ENCODE assay signal across 20 cellular contexts in genomic region chr15:34206016-34206415, GRCh38. TPM values are rescaled to one million over a fixed set of nuclear protein-coding genes. Genes with fewer than 3 reads are reported as not detected.
DNase-seq lines count a peak whose midpoint lies in the region; ATAC-seq and TF ChIP-seq lines count a peak whose summit lies in the region.
"Had no signal": no experiment of that assay in that cellular context is flagged by ENCODE, and none has a peak within 500 bp of the region (broad histone marks: within the 10 kb centered on the region; RNA-seq: fewer than 3 reads in every experiment).

No MANE protein-coding gene starts in this region.

- H2AFZ ChIP-seq in GM23248: no peak overlapping the region

- H3K27ac Mint-ChIP-seq in activated CD4-positive, alpha-beta T cell treated with anti-CD3 and anti-CD28 coated beads, Interleukin-2, amount 10 ng/mL, durations not matched to agents 24 days and 14 days: peak overlapping the region; percentile 21
- peak overlapping the region; percentile 26 for H3K27ac Mint-ChIP-seq in activated T-helper 17 cell treated with anti-CD3 and anti-CD28 coated beads, Interleukin-2, amount 50 U/mL, for 72 hours
- H3K27ac Mint-ChIP-seq in nephron: peak overlapping the region in 2 of 3 experiments; percentile 34 to 44
- H3K27ac Mint-ChIP-seq: dendritic cell treated with granulocyte-macrophage colony-stimulating factor and Interleukin-4, amounts not matched to agents 40 ng/mL and 50 ng/mL, for 4 days had no signal

- H4K20me1 ChIP-seq in GM23248 (ENCODE audit: insufficient read depth): peaks cover 3% of the 10 kb centered on the region; the same call in 1 of the 2 replicates

- no peak overlapping the region for H3K4me3 Mint-ChIP-seq in activated CD4-positive, alpha-beta T cell treated with anti-CD3 and anti-CD28 coated beads, Interleukin-2, amount 10 ng/mL, durations not matched to agents 24 days and 14 days
- H3K4me3 Mint-ChIP-seq in activated T-helper 17 cell treated with anti-CD3 and anti-CD28 coated beads, Interleukin-2, amount 50 U/mL, for 72 hours: peak overlapping the region; percentile 28
- peak overlapping the region; percentile 26 to 68 (median 55) for H3K4me3 Mint-ChIP-seq in nephron
- H3K4me3 Mint-ChIP-seq: CD4-positive, alpha-beta memory T cell; dendritic cell treated with granulocyte-macrophage colony-stimulating factor and Interleukin-4, amounts not matched to agents 40 ng/mL and 50 ng/mL, for 4 days; naive thymus-derived CD4-positive, alpha-beta T cell had no signal

- peaks cover 84% of the 10 kb centered on the region for H3K79me2 ChIP-seq in GM23248 (ENCODE audit: insufficient read depth)

- 96 to 98% methylated on average over 4 of the region's 4 CpGs for WGBS in GM23248 (ENCODE audit: low coverage in 1 of 2, low lambda C conversion rate in 2 of 2, missing lambda C conversion rate in 2 of 2), 2 experiments
- WGBS in transverse colon (ENCODE audit: low coverage in 1 of 2), 2 donors: 80 to 86% methylated on average over 4 of the region's 4 CpGs

- TF ChIP-seq CTCF in nephron (IDR thresholded peaks at IDR 0.05; ENCODE audit: unreplicated experiment in 3 of 3) (no peak), transverse colon (IDR thresholded peaks at IDR 0.05) (no peak)

- H3K36me3 ChIP-seq in GM23248 (ENCODE audit: low read depth): 0 out of 2 replicates have a peak, but pooled peaks cover 3% of the 10 kb centered on the region
- no peaks in the 10 kb centered on the region for H3K36me3 ChIP-seq in transverse colon
- H3K36me3 ChIP-seq: prostate gland had no signal

- no peak for TF ChIP-seq EP300 in transverse colon (IDR thresholded peaks at IDR 0.05; ENCODE audit: low read depth)

- H3K9me3 Mint-ChIP-seq in activated CD4-positive, alpha-beta T cell treated with anti-CD3 and anti-CD28 coated beads, Interleukin-2, amount 10 ng/mL, durations not matched to agents 24 days and 14 days: no peaks in the 10 kb centered on the region
- H3K9me3 Mint-ChIP-seq in activated T-helper 17 cell treated with anti-CD3 and anti-CD28 coated beads, Interleukin-2, amount 50 U/mL, for 72 hours: no peaks in the 10 kb centered on the region
- H3K9me3 Mint-ChIP-seq in nephron: peaks cover 9% of the 10 kb centered on the region
- H3K9me3 Mint-ChIP-seq: CD4-positive, alpha-beta memory T cell had no signal

- H3K27ac ChIP-seq in GM23248: peak overlapping the region; percentile 21
- H3K27ac ChIP-seq in transverse colon: no peak overlapping the region
- H3K27ac ChIP-seq: prostate gland had no signal

- H3K4me3 ChIP-seq in GM23248 (no peak overlapping the region), transverse colon (no peak overlapping the region)
- H3K4me3 ChIP-seq: lung, prostate gland had no signal

- no peak overlapping the region for H3K4me2 ChIP-seq in GM23248 (ENCODE audit: unreplicated experiment)

- intact Hi-C loops in activated CD4-positive, alpha-beta T cell treated with anti-CD3 and anti-CD28 coated beads, Interleukin-2, amount 10 ng/mL, durations not matched to agents 24 days and 14 days (cut with micrococcal nuclease): no loop called here
- intact Hi-C loops in transverse colon (cut with DNase I; ENCODE audit: low total_unique reads): no loop called here

- no peaks in the 10 kb centered on the region for H3K27me3 Mint-ChIP-seq in activated CD4-positive, alpha-beta T cell treated with anti-CD3 and anti-CD28 coated beads, Interleukin-2, amount 10 ng/mL, durations not matched to agents 24 days and 14 days
- no peaks in the 10 kb centered on the region for H3K27me3 Mint-ChIP-seq in activated T-helper 17 cell treated with anti-CD3 and anti-CD28 coated beads, Interleukin-2, amount 50 U/mL, for 72 hours
- H3K27me3 Mint-ChIP-seq in nephron (ENCODE audit: low read depth): no peaks in the 10 kb centered on the region
- H3K27me3 Mint-ChIP-seq: brain; CD4-positive, alpha-beta memory T cell; dendritic cell treated with granulocyte-macrophage colony-stimulating factor and Interleukin-4, amounts not matched to agents 40 ng/mL and 50 ng/mL, for 4 days; naive thymus-derived CD4-positive, alpha-beta T cell had no signal

- no peak overlapping the region for H3K9ac ChIP-seq in GM23248

- H3K27me3 ChIP-seq in GM23248 (replicated peaks; ENCODE audit: insufficient read depth): no peaks in the 10 kb centered on the region
- H3K27me3 ChIP-seq in transverse colon: no peaks in the 10 kb centered on the region

- H3K36me3 Mint-ChIP-seq in activated CD4-positive, alpha-beta T cell treated with anti-CD3 and anti-CD28 coated beads, Interleukin-2, amount 10 ng/mL, durations not matched to agents 24 days and 14 days (ENCODE audit: low read depth): peaks cover 21% of the 10 kb centered on the region
- H3K36me3 Mint-ChIP-seq in activated T-helper 17 cell treated with anti-CD3 and anti-CD28 coated beads, Interleukin-2, amount 50 U/mL, for 72 hours (ENCODE audit: low read depth): peaks cover 12% of the 10 kb centered on the region
- H3K36me3 Mint-ChIP-seq in nephron (ENCODE audit: low read depth): peaks cover 42% of the 10 kb centered on the region

- peaks cover 22% of the 10 kb centered on the region for H3K4me1 Mint-ChIP-seq in activated CD4-positive, alpha-beta T cell treated with anti-CD3 and anti-CD28 coated beads, Interleukin-2, amount 10 ng/mL, durations not matched to agents 24 days and 14 days
- peaks cover 32% of the 10 kb centered on the region for H3K4me1 Mint-ChIP-seq in activated T-helper 17 cell treated with anti-CD3 and anti-CD28 coated beads, Interleukin-2, amount 50 U/mL, for 72 hours
- peaks cover 17% of the 10 kb centered on the region for H3K4me1 Mint-ChIP-seq in nephron

- H3F3A ChIP-seq in GM23248 (ENCODE audit: insufficient read depth): peaks cover 23% of the 10 kb centered on the region

- no peaks in the 10 kb centered on the region for H3K9me2 ChIP-seq in GM23248 (ENCODE audit: insufficient read depth)

- in situ Hi-C loops in GM23248 (cut with MboI) (no loop called here), transverse colon (cut with MboI; ENCODE audit: low pct_ligation_motif_present in 1 of 4, low pct_unique_long_range_greater_than_20kb in 1 of 4, low sequenced_read_pairs in 3 of 4) (loop anchor here in 1 of 4 donors (25.0 kb wide), 1 partner anchor 144 kb away; no protein-coding TSS in a partner anchor)

- H3K4me1 ChIP-seq in GM23248 (ENCODE audit: insufficient read depth): peaks cover 21% of the 10 kb centered on the region
- peaks cover 0 to 18% (median 8%) of the 10 kb centered on the region in 4 donors for H3K4me1 ChIP-seq in transverse colon
- H3K4me1 ChIP-seq: prostate gland had no signal

- ATAC-seq in activated T-helper 17 cell treated with anti-CD3 and anti-CD28 coated beads, Interleukin-2, amount 50 U/mL, for 72 hours (replicated peaks): peak; percentile 43
- ATAC-seq: esophagus mucosa; naive thymus-derived CD4-positive, alpha-beta T cell had no signal

- no peak for DNase-seq in activated CD4-positive, alpha-beta T cell treated with anti-CD3 and anti-CD28 coated beads, Interleukin-2, amount 10 ng/mL, durations not matched to agents 24 days and 14 days
- DNase-seq in activated CD4-positive, alpha-beta T cell treated with anti-CD3 and anti-CD28 coated beads for 1 hour: no peak
- DNase-seq in GM23248 (peak; percentile 50), DMS53 (lab: John Stamatoyannopoulos, UW) (no peak), transverse colon (no peak)
- no peak for DNase-seq in activated CD8-positive, alpha-beta memory T cell treated with anti-CD3 and anti-CD28 coated beads for 24 hours
- DNase-seq: activated gamma-delta T cell; CD4-positive, alpha-beta memory T cell; Kasumi-1; naive thymus-derived CD4-positive, alpha-beta T cell; NCI-H1417; NCI-H69; SW 1271 had no signal

- no peaks in the 10 kb centered on the region for H3K9me3 ChIP-seq in GM23248 (ENCODE audit: low read depth)
- H3K9me3 ChIP-seq in transverse colon: no peaks in the 10 kb centered on the region
- H3K9me3 ChIP-seq: prostate gland had no signal

- no peak for TF ChIP-seq POLR2A in transverse colon (IDR thresholded peaks at IDR 0.05)

RNA-seq across cellular contexts. Expression of gene KATNBL1, which starts 3.9 kb away (rescaled TPM):
- 41.1 and 44.2 TPM in 2 replicates for total RNA-seq in activated CD4-positive, alpha-beta T cell treated with anti-CD3 and anti-CD28 coated beads, Interleukin-2, amount 10 ng/mL, durations not matched to agents 24 days and 14 days
- total RNA-seq in GM23248 (2014; rRNA removed; shearing (Covaris generic)): 39.3 and 50.8 TPM in 2 replicates
- 51.9 and 57.1 TPM in 2 replicates for polyA plus RNA-seq in GM23248 (2016; fragmentation: Nextera tagmentation; extraction: Ambion mirVana)
- total RNA-seq in activated T-helper 17 cell treated with anti-CD3 and anti-CD28 coated beads, Interleukin-2, amount 50 U/mL, for 72 hours: 10 to 100 TPM; 41.6 to 51.3 TPM
- total RNA-seq in transverse colon: 100 to 1,000 TPM in 1 of 4 donors, 10 to 100 TPM in 3; 41.1 to 137 (median 80.3) TPM

RNA-seq across cellular contexts. Expression of gene EMC4, which starts 18.8 kb away (rescaled TPM):
- 102 and 105 TPM in 2 replicates for total RNA-seq in activated CD4-positive, alpha-beta T cell treated with anti-CD3 and anti-CD28 coated beads, Interleukin-2, amount 10 ng/mL, durations not matched to agents 24 days and 14 days
- 131 and 154 TPM in 2 replicates for total RNA-seq in GM23248 (2014; rRNA removed; shearing (Covaris generic))
- polyA plus RNA-seq in GM23248 (2016; fragmentation: Nextera tagmentation; extraction: Ambion mirVana): 210 and 215 TPM in 2 replicates
- 100 to 1,000 TPM in 1 of 2 donors, 10 to 100 TPM in 1; 83.0 to 118 TPM for total RNA-seq in activated T-helper 17 cell treated with anti-CD3 and anti-CD28 coated beads, Interleukin-2, amount 50 U/mL, for 72 hours
- 100 to 1,000 TPM in 2 of 4 donors, 10 to 100 TPM in 2; 71.4 to 148 (median 111) TPM for total RNA-seq in transverse colon
